In the genomic region with DNA sequence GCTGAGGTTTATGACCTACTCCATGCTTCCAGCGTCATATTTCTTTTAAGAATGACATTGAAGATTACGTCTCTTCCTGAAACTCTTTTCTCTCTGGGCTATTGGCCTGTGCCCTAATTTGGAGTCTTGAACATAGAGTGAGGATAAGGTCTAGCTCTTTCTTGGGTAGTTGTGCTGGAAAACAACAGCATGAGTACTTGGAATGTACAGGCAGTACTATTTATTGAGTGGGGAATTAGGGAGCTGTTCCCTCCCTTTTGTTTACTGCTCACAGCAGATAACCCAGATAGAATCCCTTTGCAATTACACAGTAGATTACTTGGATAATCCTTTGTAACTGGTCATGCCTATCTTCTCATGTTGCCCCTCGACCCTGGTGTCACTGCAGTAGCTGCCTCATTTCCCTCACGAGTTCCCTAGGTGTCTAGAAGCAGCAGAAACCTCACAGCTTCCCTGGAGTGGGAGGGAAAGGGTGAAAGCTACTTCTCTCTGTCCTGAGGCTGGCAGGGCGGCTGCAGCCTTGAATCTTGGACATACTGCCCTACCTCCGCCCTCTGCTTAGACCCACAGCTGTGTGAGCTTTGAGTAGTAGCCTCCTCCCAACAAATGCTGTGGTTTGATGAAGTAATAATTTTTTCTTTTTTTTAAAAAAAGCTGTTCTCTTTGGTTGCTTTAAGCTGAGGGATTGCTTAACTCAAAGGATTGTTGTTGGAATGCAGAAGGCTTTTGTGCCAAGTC, we compare ENCODE assay signal across 8 cellular contexts.
DNase-seq lines count a peak whose midpoint lies in the region; TF ChIP-seq lines count a peak whose summit lies in the region.

No MANE protein-coding gene starts in this region.

- no peak overlapping the region for H3K27ac Mint-ChIP-seq in type B pancreatic cell

- TF ChIP-seq CTCF in type B pancreatic cell (conservative IDR thresholded peaks at IDR 0.05): no peak

- H3K36me3 Mint-ChIP-seq in type B pancreatic cell: peaks cover 12% of the 10 kb centered on the region

- no peaks in the 10 kb centered on the region for H3K27me3 Mint-ChIP-seq in type B pancreatic cell

- H3K9me3 Mint-ChIP-seq in type B pancreatic cell: peaks cover 16% of the 10 kb centered on the region

- no peak overlapping the region for H3K4me3 Mint-ChIP-seq in type B pancreatic cell

- peaks cover 24% of the 10 kb centered on the region for H3K4me1 Mint-ChIP-seq in type B pancreatic cell (ENCODE audit: unreplicated experiment)

- DNase-seq in HT1080 (ENCODE audit: low read depth): peak; percentile 56
- peak; percentile 43 for DNase-seq in brain pericyte (ENCODE audit: low read depth, low spot score)
- peak; percentile 76 for DNase-seq in left kidney (ENCODE audit: low read depth, low spot score)
- peak; percentile 91 for DNase-seq in stromal cell of bone marrow (ENCODE audit: low read depth)
- no peak for DNase-seq in type B pancreatic cell (ENCODE audit: extremely low spot score, unreplicated experiment)
- DNase-seq in GM19240 (ENCODE audit: insufficient read length, low spot score): no peak
- no peak for DNase-seq in superior temporal gyrus (ENCODE audit: extremely low spot score)
- no peak for DNase-seq in NCI-H748 treated with DMSO at 0.1 percent for 48 hours (lab: John Stamatoyannopoulos, UW)

Comparison
In these comparisons a context has a peak if more than half of its experiments do, and no peak if none do; other contexts are left out.
1. DNase-seq: peak in HT1080 (single experiment), brain pericyte (single experiment), left kidney (single experiment) and stromal cell of bone marrow (single experiment); none in type B pancreatic cell (single experiment), GM19240 (single experiment), superior temporal gyrus (single experiment) and NCI-H748 treated with DMSO at 0.1 percent for 48 hours (single experiment).